In genomic region chr10:101285093-101285463, GRCh38 we compare ENCODE assay signal across 21 cellular contexts. TPM values are rescaled to one million over a fixed set of nuclear protein-coding genes. Genes with fewer than 3 reads are reported as not detected.
"Had no signal": no experiment of that assay in that cellular context is flagged by ENCODE, and none has a peak within 500 bp of the region (broad histone marks: within the 10 kb centered on the region; RNA-seq: fewer than 3 reads in every experiment).

No MANE protein-coding gene starts in this region.

- ATAC-seq: activated CD8-positive, alpha-beta T cell treated with anti-CD3 and anti-CD28 coated beads for 36 hours; activated T-helper 17 cell treated with anti-CD3 and anti-CD28 coated beads, Interleukin-2, amount 50 U/mL, for 72 hours had no signal

- H3K27me3 ChIP-seq: ovary had no signal

- DNase-seq: activated CD4-positive, alpha-beta T cell treated with anti-CD3 and anti-CD28 coated beads, Interleukin-2, amount 10 ng/mL, durations not matched to agents 24 days and 14 days; activated CD8-positive, alpha-beta T cell treated with anti-CD3 and anti-CD28 coated beads for 36 hours; activated naive CD4-positive, alpha-beta T cell; activated T-cell treated with anti-CD3 and anti-CD28 coated beads, Interleukin-2, amount 50 U/mL, for 1 hour; brain microvascular endothelial cell; central memory CD4-positive, alpha-beta T cell; dorsolateral prefrontal cortex; foreskin fibroblast; left ventricle myocardium inferior; psoas muscle; right cardiac atrium; trophoblast cell had no signal

- FAIRE-seq: colon had no signal

- H3K36me3 ChIP-seq: brain microvascular endothelial cell, left ventricle myocardium inferior, ovary had no signal

- H3K9me3 ChIP-seq: left ventricle myocardium inferior, ovary, psoas muscle had no signal

- H3K79me2 ChIP-seq: hepatocyte had no signal

- H3K4me3 ChIP-seq: hepatocyte, ovary, skin epidermis had no signal

- H3K4me1 ChIP-seq: psoas muscle had no signal

- H3K27ac ChIP-seq: brain microvascular endothelial cell, epithelial cell of prostate, hepatocyte, left ventricle myocardium inferior, ovary, psoas muscle, skin epidermis had no signal

RNA-seq across cellular contexts. Expression of gene LBX1, which starts 55.8 kb away (rescaled TPM):
- total RNA-seq: activated CD4-positive, alpha-beta T cell treated with anti-CD3 and anti-CD28 coated beads, Interleukin-2, amount 10 ng/mL, durations not matched to agents 24 days and 14 days; activated CD8-positive, alpha-beta T cell treated with anti-CD3 and anti-CD28 coated beads for 36 hours; activated T-helper 17 cell treated with anti-CD3 and anti-CD28 coated beads, Interleukin-2, amount 50 U/mL, for 72 hours; glomerular endothelial cell; hepatocyte; kidney epithelial cell; left ventricle myocardium inferior; ovary; right cardiac atrium; temporal lobe had no signal
- polyA plus RNA-seq: hepatocyte, ovary, right cardiac atrium had no signal
